In genomic region chr6:150336299-150336698, GRCh38 we compare ENCODE assay signal across 8 cellular contexts. TPM values are rescaled to one million over a fixed set of nuclear protein-coding genes. Genes with fewer than 3 reads are reported as not detected.
DNase-seq lines count a peak whose midpoint lies in the region; ATAC-seq and TF ChIP-seq lines count a peak whose summit lies in the region.

No MANE protein-coding gene starts in this region.

- peaks cover 15 to 20% of the 10 kb centered on the region in 2 donors for H3K27me3 Mint-ChIP-seq in natural killer cell (ENCODE audit: low read depth in 2 of 2)
- peaks cover 18% of the 10 kb centered on the region for H3K27me3 Mint-ChIP-seq in activated T-cell treated with anti-CD3 and anti-CD28 coated beads, Interleukin-2, amount 50 U/mL, for 24 hours

- intact Hi-C loops in natural killer cell (cut with micrococcal nuclease) (loop anchor here (5.0 kb wide), 1 partner anchor 269 kb away; the partner anchor contains the start of gene ULBP3), heart right ventricle (cut with DNase I) (loop anchor here in 2 of 10 donors (10.0 kb wide), 2 partner anchors 59 to 401 kb away; no protein-coding TSS in a partner anchor)

- H3K27me3 ChIP-seq in OCI-LY3 (ENCODE audit: low read depth, low read length) (no peaks in the 10 kb centered on the region), heart right ventricle (peaks cover 0 to 7% (median 0%) of the 10 kb centered on the region in 7 donors)
- no peaks in the 10 kb centered on the region for H3K27me3 ChIP-seq in effector memory CD4-positive, alpha-beta T cell (replicated peaks; ENCODE audit: control insufficient read depth, insufficient read depth, low read length, poor library complexity, severe bottlenecking)

- no peaks in the 10 kb centered on the region for H3K9me3 Mint-ChIP-seq in natural killer cell
- no peaks in the 10 kb centered on the region for H3K9me3 Mint-ChIP-seq in activated T-cell treated with anti-CD3 and anti-CD28 coated beads, Interleukin-2, amount 50 U/mL, for 24 hours

- H3K27ac ChIP-seq in OCI-LY3 (ENCODE audit: low read length) (no peak overlapping the region), heart right ventricle (no peak overlapping the region)
- no peak overlapping the region for H3K27ac ChIP-seq in effector memory CD4-positive, alpha-beta T cell (ENCODE audit: insufficient read depth, low read length, poor library complexity, severe bottlenecking)

- H3K4me3 Mint-ChIP-seq in natural killer cell = no peak overlapping the region
- H3K4me3 Mint-ChIP-seq in activated T-cell treated with anti-CD3 and anti-CD28 coated beads, Interleukin-2, amount 50 U/mL, for 24 hours = no peak overlapping the region

- no peak overlapping the region for H3K27ac Mint-ChIP-seq in natural killer cell
- no peak overlapping the region for H3K27ac Mint-ChIP-seq in activated T-cell treated with anti-CD3 and anti-CD28 coated beads, Interleukin-2, amount 50 U/mL, for 24 hours

- H3K9me3 ChIP-seq in OCI-LY3 (ENCODE audit: insufficient read depth, low read length) = no peaks in the 10 kb centered on the region
- H3K9me3 ChIP-seq in effector memory CD4-positive, alpha-beta T cell (ENCODE audit: control insufficient read depth, low read length) = no peaks in the 10 kb centered on the region
- no peaks in the 10 kb centered on the region for H3K9me3 ChIP-seq in heart right ventricle

- H3K4me3 ChIP-seq in OCI-LY3 (ENCODE audit: low read length) (peak overlapping the region; percentile 32), fibroblast of villous mesenchyme (ENCODE audit: low read depth, low read length) (no peak overlapping the region), heart right ventricle (no peak overlapping the region)
- H3K4me3 ChIP-seq in effector memory CD4-positive, alpha-beta T cell (ENCODE audit: insufficient read depth, low read depth, low read length, poor library complexity, severe bottlenecking) = no peak overlapping the region

- in situ Hi-C loops in Caki2 (cut with HindIII; ENCODE audit: low pct_unique_long_range_greater_than_20kb, low sequenced_read_pairs) = no loop called here

- no peak overlapping the region for H2AFZ ChIP-seq in OCI-LY3 (ENCODE audit: low read depth, low read length)

- 53 to 59% methylated on average over 4 of the region's 4 CpGs for WGBS in heart right ventricle, 2 donors

- no peaks in the 10 kb centered on the region for H4K20me1 ChIP-seq in OCI-LY3 (ENCODE audit: insufficient read depth, low read length)

- peak overlapping the region; percentile 58 for H3K4me2 ChIP-seq in OCI-LY3 (ENCODE audit: low read length)

- ATAC-seq in GM18907 (IDR thresholded peaks at IDR 0.05; ENCODE audit: unreplicated experiment) (peak; percentile 50), natural killer cell (no peak), heart right ventricle (no peak)

- DNase-seq in Caki2 (ENCODE audit: low read depth) = peak; percentile 58
- DNase-seq in fibroblast of villous mesenchyme (ENCODE audit: low read depth) = peak; percentile 16
- DNase-seq in effector memory CD4-positive, alpha-beta T cell = no peak
- DNase-seq in natural killer cell = no peak
- no peak for DNase-seq in activated T-cell treated with anti-CD3 and anti-CD28 coated beads, Interleukin-2, amount 50 U/mL, for 24 hours
- no peak for DNase-seq in heart right ventricle

- H3K36me3 Mint-ChIP-seq in natural killer cell = no peaks in the 10 kb centered on the region
- no peaks in the 10 kb centered on the region for H3K36me3 Mint-ChIP-seq in activated T-cell treated with anti-CD3 and anti-CD28 coated beads, Interleukin-2, amount 50 U/mL, for 24 hours (ENCODE audit: low read depth)

- no peak overlapping the region for H3K9ac ChIP-seq in OCI-LY3 (ENCODE audit: low read length)

- no peaks in the 10 kb centered on the region for H3K79me2 ChIP-seq in OCI-LY3 (ENCODE audit: low read length)

- no peak for TF ChIP-seq CTCF in OCI-LY3 (IDR thresholded peaks at IDR 0.05; ENCODE audit: low read depth, low read length)
- TF ChIP-seq CTCF in fibroblast of villous mesenchyme (IDR thresholded peaks at IDR 0.05; ENCODE audit: insufficient read depth, low read depth, low read length) = no peak
- TF ChIP-seq CTCF in natural killer cell (IDR thresholded peaks at IDR 0.05) = no peak
- no peak for TF ChIP-seq CTCF in heart right ventricle (IDR thresholded peaks at IDR 0.05)

- H3K36me3 ChIP-seq in OCI-LY3 (replicated peaks; ENCODE audit: low read depth, low read length) (no peaks in the 10 kb centered on the region), heart right ventricle (no peaks in the 10 kb centered on the region)
- H3K36me3 ChIP-seq in effector memory CD4-positive, alpha-beta T cell (ENCODE audit: control insufficient read depth, insufficient read depth, low read length) = no peaks in the 10 kb centered on the region

- H3K4me1 ChIP-seq in OCI-LY3 (ENCODE audit: low read length) (peaks cover 16% of the 10 kb centered on the region), heart right ventricle (no peaks in the 10 kb centered on the region)
- H3K4me1 ChIP-seq in effector memory CD4-positive, alpha-beta T cell (ENCODE audit: control insufficient read depth, insufficient read depth, low read length, poor library complexity, severe bottlenecking) = no peaks in the 10 kb centered on the region

- H3K4me1 Mint-ChIP-seq in natural killer cell = no peaks in the 10 kb centered on the region
- H3K4me1 Mint-ChIP-seq in activated T-cell treated with anti-CD3 and anti-CD28 coated beads, Interleukin-2, amount 50 U/mL, for 24 hours (ENCODE audit: low read depth) = no peaks in the 10 kb centered on the region

RNA-seq across cellular contexts. Expression of gene IYD, which starts 32.5 kb away (rescaled TPM):
- not detected in 2 replicates for total RNA-seq in Caki2 (2014; rRNA removed; shearing (Covaris generic); ENCODE audit: low replicate concordance)
- not detected in 2 replicates for total RNA-seq in fibroblast of villous mesenchyme
- total RNA-seq in natural killer cell = not detected
- not detected for total RNA-seq in heart right ventricle
- polyA plus RNA-seq in heart right ventricle = not detected

Comparison
In these comparisons a context has a peak if more than half of its experiments do, and no peak if none do; other contexts are left out.
1. DNase-seq: peak in Caki2 (single experiment) and fibroblast of villous mesenchyme (single experiment); none in effector memory CD4-positive, alpha-beta T cell (0 of 3), natural killer cell (single experiment), activated T-cell treated with anti-CD3 and anti-CD28 coated beads, Interleukin-2, amount 50 U/mL, for 24 hours (single experiment) and heart right ventricle (0 of 2).